ENCODE assay signal across 8 cellular contexts in the genomic region with DNA sequence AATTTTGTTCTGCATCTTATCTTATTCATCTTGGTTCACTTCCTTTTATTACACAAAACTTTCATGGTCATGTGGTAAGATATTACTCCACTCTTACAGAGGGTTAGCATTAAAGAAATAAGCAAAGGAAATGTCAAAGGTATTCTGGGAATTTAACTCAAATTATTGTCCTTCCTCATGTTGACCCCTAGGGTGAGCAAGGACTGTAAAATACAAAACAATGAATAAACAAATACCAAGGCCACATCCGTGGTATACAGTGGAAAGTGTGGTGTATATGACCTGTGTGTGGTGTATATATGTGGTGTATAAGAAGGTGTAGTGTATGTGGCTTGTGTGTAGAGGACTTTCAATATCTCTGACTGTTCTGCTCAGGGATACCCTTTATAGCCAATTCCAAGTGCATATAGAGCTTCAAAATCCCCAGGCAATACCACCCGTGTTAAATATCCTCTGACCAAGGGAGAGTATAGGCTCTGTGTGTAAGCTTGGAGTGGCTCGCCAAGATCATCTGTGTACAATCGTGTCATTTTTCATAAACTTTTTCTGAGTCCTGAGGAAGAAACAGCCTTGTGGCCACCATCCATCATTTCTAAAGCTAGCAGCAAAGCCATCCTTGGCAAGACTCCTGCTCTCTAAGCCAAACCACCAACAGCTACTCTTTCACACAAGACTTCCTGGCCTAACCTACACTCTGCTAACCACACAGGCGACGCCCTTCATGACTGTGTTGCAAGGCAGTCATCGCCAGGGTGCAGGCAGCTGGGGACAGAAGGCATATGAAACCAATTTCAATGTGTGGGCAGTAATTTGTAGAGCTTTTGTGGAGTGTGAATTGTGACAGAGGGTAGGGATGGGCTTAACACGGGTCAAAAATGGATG.
A peak's percentile ranks its signal among the peaks of the same experiment; 100 is the strongest.
DNase-seq lines count a peak whose midpoint lies in the region; ATAC-seq and TF ChIP-seq lines count a peak whose summit lies in the region.

No MANE protein-coding gene starts in this region.

- TF ChIP-seq CTCF in AG04450 (IDR thresholded peaks at IDR 0.05; ENCODE audit: low read depth, low read length) (peak; percentile 18; the same call in 1 of the 2 replicates), astrocyte of the cerebellum (IDR thresholded peaks at IDR 0.05; ENCODE audit: low read depth, low read length, missing control alignments) (no peak), natural killer cell (IDR thresholded peaks at IDR 0.05) (peak; percentile 44), upper lobe of left lung (IDR thresholded peaks at IDR 0.05) (peak in 2 of 6 experiments; percentile 3 to 17)

- POLR2A ChIA-PET in AG04450 (lab: Yijun Ruan, JAX), result interaction anchor here (0.7 kb wide), 1 partner anchor 249 kb away, joined by 4 read pairs; no protein-coding TSS in a partner anchor

- no peak for DNase-seq in AG04450 (ENCODE audit: low read depth, low spot score)
- DNase-seq in T-helper 9 cell, result peak; percentile 60
- DNase-seq in astrocyte of the cerebellum (ENCODE audit: low read depth), result peak; percentile 83
- peak; percentile 63 for DNase-seq in natural killer cell
- DNase-seq in upper lobe of left lung, result peak in 1 of 2 donors; percentile 75
- DNase-seq in head of caudate nucleus, result no peak

- H3K9me3 ChIP-seq in AG04450 (ENCODE audit: control insufficient read depth, insufficient read depth, low read length) (no peaks in the 10 kb centered on the region), upper lobe of left lung (no peaks in the 10 kb centered on the region)

- in situ Hi-C loops in astrocyte of the cerebellum (cut with HindIII; ENCODE audit: low sequenced_read_pairs), result loop anchor here (25.0 kb wide), 1 partner anchor 598 kb away; no protein-coding TSS in a partner anchor

- TF ChIP-seq POLR2A in upper lobe of left lung (IDR thresholded peaks at IDR 0.05), result no peak

- peaks cover 34 to 49% of the 10 kb centered on the region in 2 donors for H3K4me1 Mint-ChIP-seq in natural killer cell

- peaks cover 5% of the 10 kb centered on the region for H3K27me3 ChIP-seq in AG04450 (ENCODE audit: control insufficient read depth, insufficient read depth, low read length)
- no peaks in the 10 kb centered on the region for H3K27me3 ChIP-seq in upper lobe of left lung

- no peaks in the 10 kb centered on the region for H3K9me3 Mint-ChIP-seq in natural killer cell

- H3K27ac Mint-ChIP-seq in natural killer cell, result peak overlapping the region; percentile 82 to 89

- CTCF ChIA-PET in AG04450 (lab: Charles Lee), result interaction anchor here (1.0 to 4.2 kb wide), 8 partner anchors 8 to 917 kb away, joined by 3 to 48 read pairs (median 4); no protein-coding TSS in a partner anchor

- H3K36me3 ChIP-seq in upper lobe of left lung, result no peaks in the 10 kb centered on the region

- peak overlapping the region; percentile 84 for H3K4me3 Mint-ChIP-seq in natural killer cell

- H3K4me3 ChIP-seq in AG04450 (ENCODE audit: low read depth, low read length) (no peak overlapping the region), astrocyte of the cerebellum (ENCODE audit: low read depth, low read length) (no peak overlapping the region), upper lobe of left lung (no peak overlapping the region)

- H3K27ac ChIP-seq in AG04450 (ENCODE audit: low read depth, low read length) (no peak overlapping the region), upper lobe of left lung (peak overlapping the region in 1 of 4 donors; percentile 44)

- H3K27me3 Mint-ChIP-seq in natural killer cell (ENCODE audit: low read depth in 2 of 2), result no peaks in the 10 kb centered on the region

- TF ChIP-seq EP300 in upper lobe of left lung (IDR thresholded peaks at IDR 0.05), result peak in 1 of 4 donors; percentile 6

- 35 to 36% methylated on average over 8 of the region's 8 CpGs for WGBS in upper lobe of left lung, 2 donors

- peaks cover 5 to 19% (median 10%) of the 10 kb centered on the region in 4 donors for H3K4me1 ChIP-seq in upper lobe of left lung

- ATAC-seq in GM19395 (IDR thresholded peaks at IDR 0.05; ENCODE audit: unreplicated experiment), result peak; percentile 93
- peak; percentile 91 for ATAC-seq in HG03520 (IDR thresholded peaks at IDR 0.05; ENCODE audit: unreplicated experiment)
- peak; percentile 84 to 93 (median 92) for ATAC-seq in natural killer cell
- ATAC-seq in upper lobe of left lung (ENCODE audit: low FRiP score in 2 of 2), result peak; percentile 84 to 94

- no peaks in the 10 kb centered on the region for H3K36me3 Mint-ChIP-seq in natural killer cell

- intact Hi-C loops in natural killer cell (cut with micrococcal nuclease), result loop anchor here (1.0 to 10.0 kb wide), 6 partner anchors 13 to 801 kb away; no protein-coding TSS in a partner anchor
- intact Hi-C loops in head of caudate nucleus (cut with DNase I), result loop anchor here (10.0 kb wide), 1 partner anchor 795 kb away; no protein-coding TSS in a partner anchor

Comparison
In these comparisons a context has a peak if more than half of its experiments do, and no peak if none do; other contexts are left out.
1. DNase-seq: peak in T-helper 9 cell (single experiment), astrocyte of the cerebellum (single experiment) and natural killer cell (single experiment); none in AG04450 (single experiment) and head of caudate nucleus (0 of 42).
2. Peak in every context shown above with its lines, with median percentiles within 50 percentile points of each other: ATAC-seq.